17 cellular contexts compared by ENCODE assay signal in genomic region chr3:117962750-117963149, GRCh38.
"Had no signal": no experiment of that assay in that cellular context is flagged by ENCODE, and none has a peak within 500 bp of the region (broad histone marks: within the 10 kb centered on the region; RNA-seq: fewer than 3 reads in every experiment).

No MANE protein-coding gene starts in this region.

- H3K79me2 ChIP-seq: hepatocyte had no signal

- H2AFZ ChIP-seq: hepatocyte, neural progenitor cell had no signal

- H3K9ac ChIP-seq: neural progenitor cell had no signal

- DNase-seq: activated CD4-positive, alpha-beta T cell treated with anti-CD3 and anti-CD28 coated beads, Interleukin-2, amount 50 U/mL, for 4 hours; activated gamma-delta T cell treated with Interleukin-2 at 50 U/mL for 16 hours; amygdala; colonic mucosa; erythroblast; foreskin fibroblast; left cardiac atrium; mesenchymal stem cell; naive thymus-derived CD4-positive, alpha-beta T cell; psoas muscle; right cardiac atrium; transverse colon had no signal

- H3K9me3 ChIP-seq: colonic mucosa, psoas muscle, suprapubic skin, transverse colon, vagina had no signal

- H3K36me3 ChIP-seq: colonic mucosa, neural progenitor cell, suprapubic skin, transverse colon, vagina had no signal

- H3K4me1 ChIP-seq: colonic mucosa, neural progenitor cell, psoas muscle, suprapubic skin, transverse colon, vagina had no signal

- H3K4me2 ChIP-seq: hepatocyte, neural progenitor cell had no signal

- H3K27ac ChIP-seq: colonic mucosa, hepatocyte, neural progenitor cell, psoas muscle, suprapubic skin, transverse colon, vagina had no signal

- H3K4me3 ChIP-seq: colonic mucosa, hepatocyte, neural progenitor cell, psoas muscle, suprapubic skin, transverse colon, vagina had no signal

- H3K27me3 ChIP-seq: colonic mucosa, hepatocyte, neural progenitor cell, suprapubic skin, transverse colon, vagina had no signal

- ATAC-seq: activated naive CD4-positive, alpha-beta T cell treated with anti-CD3 and anti-CD28 coated beads, Interleukin-2, amount 50 U/mL, for 72 hours; naive thymus-derived CD4-positive, alpha-beta T cell; psoas muscle; right cardiac atrium had no signal
